In genomic region chr5:137142371-137143243, GRCh38 we compare ENCODE assay signal across 9 cellular contexts.
DNase-seq lines count a peak whose midpoint lies in the region; ATAC-seq and FAIRE-seq lines count a peak whose summit lies in the region.
"Had no signal": no experiment of that assay in that cellular context is flagged by ENCODE, and none has a peak within 500 bp of the region (broad histone marks: within the 10 kb centered on the region; RNA-seq: fewer than 3 reads in every experiment).

No MANE protein-coding gene starts in this region.

- H3K27ac ChIP-seq in small intestine (ENCODE audit: low read depth in 1 of 2, low read length in 1 of 2): no peak overlapping the region
- H3K27ac ChIP-seq: ovary had no signal

- WGBS in small intestine, 3 donors: 61 to 69% (median 62%) methylated on average over 5 of the region's 5 CpGs

- peaks cover 0 to 4% of the 10 kb centered on the region in 2 donors for H3K27me3 ChIP-seq in small intestine (ENCODE audit: control insufficient read depth in 2 of 2, insufficient read depth in 2 of 2, low read length in 2 of 2)
- H3K27me3 ChIP-seq: ovary had no signal

- H3K4me1 ChIP-seq in small intestine (ENCODE audit: control insufficient read depth in 2 of 2, insufficient read depth in 1 of 2, low read depth in 1 of 2, low read length in 1 of 2): no peaks in the 10 kb centered on the region

- DNase-seq in AG20443 (ENCODE audit: low spot score) (peak; percentile 92), H4 (ENCODE audit: low spot score) (peak; percentile 52), NCI-H69 (lab: John Stamatoyannopoulos, UW) (peak; percentile 82), left cardiac atrium (peak; percentile 70), small intestine (no peak), OCI-M1 (lab: John Stamatoyannopoulos, UW) (no peak), COR-L47 (lab: John Stamatoyannopoulos, UW) (no peak), NCI-H2227 treated with DMSO at 0.1 percent for 48 hours (lab: John Stamatoyannopoulos, UW) (no peak)

- intact Hi-C loops in left cardiac atrium (cut with DNase I): no loop called here

- H3K4me3 ChIP-seq in small intestine (ENCODE audit: low read depth in 1 of 2, low read length in 2 of 2): no peak overlapping the region
- H3K4me3 ChIP-seq: ovary had no signal

- ATAC-seq in left cardiac atrium: peak; percentile 60 to 86

- H3K9me3 ChIP-seq in small intestine (ENCODE audit: control insufficient read depth, low read depth): no peaks in the 10 kb centered on the region
- H3K9me3 ChIP-seq: ovary had no signal

- H3K36me3 ChIP-seq in small intestine (ENCODE audit: control insufficient read depth in 2 of 2, insufficient read depth in 2 of 2, low read length in 2 of 2): no peaks in the 10 kb centered on the region
- H3K36me3 ChIP-seq: ovary had no signal

- FAIRE-seq in small intestine (lab: Jason Lieb, UNC): no peak

Comparison
In these comparisons a context has a peak if more than half of its experiments do, and no peak if none do; other contexts are left out.
1. DNase-seq: peak in AG20443 (single experiment), H4 (single experiment), NCI-H69 (single experiment) and left cardiac atrium (single experiment); none in small intestine (single experiment), OCI-M1 (single experiment), COR-L47 (single experiment) and NCI-H2227 treated with DMSO at 0.1 percent for 48 hours (single experiment).